In genomic region chr3:183594636-183595035, GRCh38 we compare ENCODE assay signal across 22 cellular contexts. TPM values are rescaled to one million over a fixed set of nuclear protein-coding genes. Genes with fewer than 3 reads are reported as not detected.
"Had no signal": no experiment of that assay in that cellular context is flagged by ENCODE, and none has a peak within 500 bp of the region (broad histone marks: within the 10 kb centered on the region; RNA-seq: fewer than 3 reads in every experiment).

No MANE protein-coding gene starts in this region.

- H3K27ac ChIP-seq: coronary artery, dorsolateral prefrontal cortex, esophagus squamous epithelium, gastrocnemius medialis, heart right ventricle, left lung, lower lobe of right lung had no signal

- H3K27ac Mint-ChIP-seq: mesothelial cell of epicardium had no signal

- H3K36me3 ChIP-seq: esophagus squamous epithelium, gastrocnemius medialis, left lung, lower lobe of right lung had no signal

- H3K27me3 ChIP-seq: dorsolateral prefrontal cortex, esophagus squamous epithelium, gastrocnemius medialis, heart right ventricle, left lung had no signal

- H3K4me1 ChIP-seq: esophagus squamous epithelium, gastrocnemius medialis, lower lobe of right lung had no signal

- DNase-seq: dermis blood vessel endothelial cell; dorsolateral prefrontal cortex; effector CD4-positive, alpha-beta T cell; effector memory CD4-positive, alpha-beta T cell; esophagus squamous epithelium; foreskin fibroblast; foreskin melanocyte; gastrocnemius medialis; glutamatergic neuron; heart right ventricle; hippocampal formation; left cardiac atrium; left lung; left ventricle myocardium superior; lower lobe of right lung; mesenchymal stem cell; mucosa of descending colon had no signal

- H3K4me3 ChIP-seq: coronary artery, dorsolateral prefrontal cortex, esophagus squamous epithelium, gastrocnemius medialis, heart right ventricle, left lung, lower lobe of right lung, mucosa of descending colon had no signal

- H3K4me3 Mint-ChIP-seq: mesothelial cell of epicardium had no signal

- H3K4me1 Mint-ChIP-seq: mesothelial cell of epicardium had no signal

- H3K9me3 ChIP-seq: gastrocnemius medialis had no signal

RNA-seq across cellular contexts. Expression of gene KLHL6, which starts 39.1 kb away (rescaled TPM):
- total RNA-seq: epithelial cell of proximal tubule, kidney epithelial cell, myocyte had no signal
